In the genomic region with DNA sequence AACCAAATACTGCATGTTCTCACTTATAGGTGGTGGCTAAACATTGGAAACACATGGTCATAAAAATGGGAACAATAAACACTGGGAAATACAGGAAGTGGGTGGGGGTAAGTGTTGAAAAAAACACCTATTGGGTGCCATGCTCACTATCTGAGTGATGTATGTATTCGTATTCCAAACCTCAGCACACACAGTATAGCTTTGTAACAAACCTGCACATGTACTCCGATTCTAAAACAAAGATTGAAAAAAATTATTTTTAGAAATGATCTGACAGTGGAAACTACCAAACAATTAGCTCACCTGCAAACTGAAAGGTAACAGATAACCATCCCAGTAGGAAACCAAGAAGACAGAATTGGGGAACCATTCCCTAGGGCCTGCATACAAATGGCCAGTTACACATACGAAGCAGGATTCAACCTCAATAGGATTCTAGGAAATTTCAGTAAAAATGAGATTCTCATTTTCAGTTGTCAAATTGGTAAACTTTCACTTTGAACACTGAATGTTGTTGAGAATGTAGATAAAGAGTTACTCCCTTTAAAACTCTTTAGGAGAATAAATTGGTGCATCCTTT, we compare ENCODE assay signal across 20 cellular contexts.
"Had no signal": no experiment of that assay in that cellular context is flagged by ENCODE, and none has a peak within 500 bp of the region (broad histone marks: within the 10 kb centered on the region; RNA-seq: fewer than 3 reads in every experiment).

No MANE protein-coding gene starts in this region.

- H3K4me3 Mint-ChIP-seq: brain; central memory CD8-positive, alpha-beta T cell; naive B cell; WTC11 had no signal

- H3K27me3 Mint-ChIP-seq: central memory CD8-positive, alpha-beta T cell; naive B cell had no signal

- H3K27ac ChIP-seq: colonic mucosa, foreskin keratinocyte, prostate gland, upper lobe of right lung had no signal

- H3K27ac Mint-ChIP-seq: brain, naive B cell, WTC11 had no signal

- H3K36me3 Mint-ChIP-seq: brain, naive B cell, WTC11 had no signal

- H3K4me1 ChIP-seq: colonic mucosa, prostate gland had no signal

- H3K36me3 ChIP-seq: colonic mucosa, prostate gland, upper lobe of right lung had no signal

- DNase-seq: activated CD4-positive, alpha-beta T cell treated with anti-CD3 and anti-CD28 coated beads for 48 hours; activated effector memory CD4-positive, alpha-beta T cell treated with anti-CD3 and anti-CD28 coated beads, Interleukin-2, amount 50 U/mL, for 16 hours; anterior cingulate cortex; colonic mucosa; foreskin keratinocyte; hippocampal formation; left cardiac atrium; mesenchymal stem cell; mucosa of descending colon; naive B cell; right cardiac atrium; small intestine; stimulated activated CD4-positive, alpha-beta T cell treated with anti-CD3 and anti-CD28 coated beads, Interleukin-15, amount 100 ng/mL, for 24 hours; stimulated activated CD4-positive, alpha-beta T cell treated with anti-CD3 and anti-CD28 coated beads, Interleukin-2, amount 100 ng/mL, for 48 hours; upper lobe of right lung had no signal

- H3K4me1 Mint-ChIP-seq: brain had no signal

- H3K4me3 ChIP-seq: colonic mucosa, mucosa of descending colon, prostate gland, upper lobe of right lung had no signal

- H3K27me3 ChIP-seq: colonic mucosa, foreskin keratinocyte, upper lobe of right lung had no signal

- ATAC-seq: foreskin keratinocyte, left cardiac atrium, mucosa of descending colon, right cardiac atrium, upper lobe of right lung, WTC11 had no signal

- H3K9me3 Mint-ChIP-seq: central memory CD8-positive, alpha-beta T cell; naive B cell; WTC11 had no signal

- H3K9me3 ChIP-seq: colonic mucosa, mucosa of descending colon, prostate gland, upper lobe of right lung had no signal

- FAIRE-seq: islet of Langerhans, small intestine had no signal
